8 cellular contexts compared by ENCODE assay signal in genomic region chr10:78944658-78945333, GRCh38.
DNase-seq lines count a peak whose midpoint lies in the region; TF ChIP-seq lines count a peak whose summit lies in the region.

No MANE protein-coding gene starts in this region.

- no peak for TF ChIP-seq CTCF in right atrium auricular region (IDR thresholded peaks at IDR 0.05)
- TF ChIP-seq CTCF in sigmoid colon (IDR thresholded peaks at IDR 0.05) = no peak
- TF ChIP-seq CTCF in coronary artery (IDR thresholded peaks at IDR 0.05) = no peak

- H3K27me3 Mint-ChIP-seq in activated CD4-positive, alpha-beta T cell treated with anti-CD3 and anti-CD28 coated beads, Interleukin-2, amount 10 ng/mL, durations not matched to agents 24 days and 14 days = peaks cover 2% of the 10 kb centered on the region

- H3K36me3 ChIP-seq in adipocyte (ENCODE audit: control insufficient read depth, insufficient read depth, low read length, severe bottlenecking) (no peaks in the 10 kb centered on the region), right atrium auricular region (no peaks in the 10 kb centered on the region), sigmoid colon (no peaks in the 10 kb centered on the region)

- H3K4me3 Mint-ChIP-seq in activated CD4-positive, alpha-beta T cell treated with anti-CD3 and anti-CD28 coated beads, Interleukin-2, amount 10 ng/mL, durations not matched to agents 24 days and 14 days = no peak overlapping the region

- no peaks in the 10 kb centered on the region for H3K9me3 ChIP-seq in adipocyte (ENCODE audit: control insufficient read depth, low read length)
- peaks cover 0 to 10% of the 10 kb centered on the region in 2 donors for H3K9me3 ChIP-seq in right atrium auricular region
- no peaks in the 10 kb centered on the region for H3K9me3 ChIP-seq in sigmoid colon

- no peak overlapping the region for H3K27ac Mint-ChIP-seq in activated CD4-positive, alpha-beta T cell treated with anti-CD3 and anti-CD28 coated beads, Interleukin-2, amount 10 ng/mL, durations not matched to agents 24 days and 14 days

- H3K4me3 ChIP-seq in adipocyte (ENCODE audit: low read length) (no peak overlapping the region), right atrium auricular region (no peak overlapping the region), sigmoid colon (no peak overlapping the region), coronary artery (no peak overlapping the region)

- 66 to 73% methylated on average over 4 of the region's 4 CpGs for WGBS in sigmoid colon, 2 donors

- intact Hi-C loops in sigmoid colon (cut with DNase I) = loop anchor here (10.0 kb wide), 1 partner anchor 730 kb away; no protein-coding TSS in a partner anchor
- intact Hi-C loops in activated CD4-positive, alpha-beta T cell treated with anti-CD3 and anti-CD28 coated beads, Interleukin-2, amount 10 ng/mL, durations not matched to agents 24 days and 14 days (cut with micrococcal nuclease) = no loop called here

- DNase-seq in GM03348 (ENCODE audit: low spot score) (peak; percentile 93), adipocyte (ENCODE audit: low read depth) (peak; percentile 97), right atrium auricular region (ENCODE audit: low spot score) (no peak), sigmoid colon (peak; percentile 94), NCI-H187 (lab: John Stamatoyannopoulos, UW) (no peak), coronary artery (ENCODE audit: low spot score) (no peak)
- DNase-seq in activated CD8-positive, alpha-beta memory T cell treated with anti-CD3 and anti-CD28 coated beads, Interleukin-2, amount 50 U/mL, for 4 hours = no peak
- no peak for DNase-seq in activated CD4-positive, alpha-beta T cell treated with anti-CD3 and anti-CD28 coated beads, Interleukin-2, amount 10 ng/mL, durations not matched to agents 24 days and 14 days

- peaks cover 34% of the 10 kb centered on the region for H3K4me1 ChIP-seq in adipocyte (ENCODE audit: control insufficient read depth, insufficient read depth, low read length)
- peaks cover 0 to 19% of the 10 kb centered on the region in 2 donors for H3K4me1 ChIP-seq in right atrium auricular region
- peaks cover 0 to 41% (median 39%) of the 10 kb centered on the region in 4 donors for H3K4me1 ChIP-seq in sigmoid colon

- H3K27ac ChIP-seq in right atrium auricular region (peak overlapping the region; percentile 5 to 31), sigmoid colon (peak overlapping the region; percentile 38 to 84 (median 81)), coronary artery (peak overlapping the region in 1 of 2 donors; percentile 63)

- TF ChIP-seq EP300 in sigmoid colon (IDR thresholded peaks at IDR 0.05) = peak in 2 of 4 donors; percentile 41 to 49

- H3K4me1 Mint-ChIP-seq in activated CD4-positive, alpha-beta T cell treated with anti-CD3 and anti-CD28 coated beads, Interleukin-2, amount 10 ng/mL, durations not matched to agents 24 days and 14 days = peaks cover 2% of the 10 kb centered on the region

- no peaks in the 10 kb centered on the region for H3K36me3 Mint-ChIP-seq in activated CD4-positive, alpha-beta T cell treated with anti-CD3 and anti-CD28 coated beads, Interleukin-2, amount 10 ng/mL, durations not matched to agents 24 days and 14 days (ENCODE audit: low read depth)

- no peaks in the 10 kb centered on the region for H3K9me3 Mint-ChIP-seq in activated CD4-positive, alpha-beta T cell treated with anti-CD3 and anti-CD28 coated beads, Interleukin-2, amount 10 ng/mL, durations not matched to agents 24 days and 14 days

- H3K27me3 ChIP-seq in adipocyte (replicated peaks; ENCODE audit: control insufficient read depth, insufficient read depth, low read length) (peaks cover 2% of the 10 kb centered on the region), right atrium auricular region (no peaks in the 10 kb centered on the region), sigmoid colon (no peaks in the 10 kb centered on the region)

- no peak for TF ChIP-seq POLR2A in sigmoid colon (IDR thresholded peaks at IDR 0.05)

- peak overlapping the region; percentile 53 for H3K9ac ChIP-seq in adipocyte (ENCODE audit: low read length)

Comparison
In these comparisons a context has a peak if more than half of its experiments do, and no peak if none do; other contexts are left out.
1. DNase-seq: peak in GM03348 (single experiment), adipocyte (single experiment) and sigmoid colon (single experiment); none in right atrium auricular region (single experiment), activated CD8-positive, alpha-beta memory T cell treated with anti-CD3 and anti-CD28 coated beads, Interleukin-2, amount 50 U/mL, for 4 hours (single experiment), NCI-H187 (0 of 2), coronary artery (single experiment) and activated CD4-positive, alpha-beta T cell treated with anti-CD3 and anti-CD28 coated beads, Interleukin-2, amount 10 ng/mL, durations not matched to agents 24 days and 14 days (single experiment).